Comparison of ENCODE assay signal across 9 cellular contexts in genomic region chr5:44332360-44332971, GRCh38. TPM values are rescaled to one million over a fixed set of nuclear protein-coding genes. Genes with fewer than 3 reads are reported as not detected.
DNase-seq lines count a peak whose midpoint lies in the region; ATAC-seq and TF ChIP-seq lines count a peak whose summit lies in the region.
"Had no signal": no experiment of that assay in that cellular context is flagged by ENCODE, and none has a peak within 500 bp of the region (broad histone marks: within the 10 kb centered on the region; RNA-seq: fewer than 3 reads in every experiment).

No MANE protein-coding gene starts in this region.

- H2AK5ac ChIP-seq in mesenchymal stem cell (ENCODE audit: low read length, severe bottlenecking), result no peak overlapping the region

- no peak overlapping the region for H3K4me2 ChIP-seq in mesenchymal stem cell (ENCODE audit: low read length, poor library complexity, severe bottlenecking)

- H3K79me1 ChIP-seq in mesenchymal stem cell (replicated peaks; ENCODE audit: low read length, poor library complexity, severe bottlenecking), result no peaks in the 10 kb centered on the region

- H3K4me3 ChIP-seq in mesenchymal stem cell (ENCODE audit: insufficient read depth in 1 of 2, low read depth in 1 of 2, low read length in 2 of 2), result no peak overlapping the region

- H3K27ac Mint-ChIP-seq in chondrocyte (ENCODE audit: unreplicated experiment), result no peak overlapping the region
- H3K27ac Mint-ChIP-seq: activated naive CD4-positive, alpha-beta T cell treated with anti-CD3 and anti-CD28 coated beads, Interleukin-2, amount 50 U/mL, for 24 hours had no signal

- no peak overlapping the region for H2BK15ac ChIP-seq in mesenchymal stem cell (ENCODE audit: low read depth, poor library complexity, severe bottlenecking)

- H3K14ac ChIP-seq in mesenchymal stem cell (ENCODE audit: low read length in 2 of 2), result no peak overlapping the region

- H3K9me3 ChIP-seq in mesenchymal stem cell (ENCODE audit: control insufficient read depth, low read length), result no peaks in the 10 kb centered on the region

- ATAC-seq in HG03095 (IDR thresholded peaks at IDR 0.05; ENCODE audit: unreplicated experiment), result peak; percentile 77
- no peak for ATAC-seq in GM19397 (IDR thresholded peaks at IDR 0.05; ENCODE audit: unreplicated experiment)

- peak; percentile 84 for TF ChIP-seq CTCF in chondrocyte (IDR thresholded peaks at IDR 0.05)

- no peaks in the 10 kb centered on the region for H3K4me1 ChIP-seq in mesenchymal stem cell (ENCODE audit: control insufficient read depth, insufficient read depth, low read depth, low read length)

- H2BK5ac ChIP-seq in mesenchymal stem cell (ENCODE audit: low read depth, low read length, poor library complexity, severe bottlenecking), result no peak overlapping the region

- H3K27me3 Mint-ChIP-seq in chondrocyte (ENCODE audit: low read depth), result peaks cover 27% of the 10 kb centered on the region
- H3K27me3 Mint-ChIP-seq: activated naive CD4-positive, alpha-beta T cell treated with anti-CD3 and anti-CD28 coated beads, Interleukin-2, amount 50 U/mL, for 24 hours had no signal

- no peak overlapping the region for H2BK12ac ChIP-seq in mesenchymal stem cell (ENCODE audit: low read length in 2 of 2)

- no peak overlapping the region for H4K91ac ChIP-seq in mesenchymal stem cell (ENCODE audit: low read length)

- peak; percentile 65 for DNase-seq in DMS 273 (lab: John Stamatoyannopoulos, UW; ENCODE audit: unreplicated experiment)
- no peak for DNase-seq in DMS 273 treated with DMSO at 0.1 percent for 48 hours (lab: John Stamatoyannopoulos, UW)
- peak; percentile 12 for DNase-seq in NCI-H510A (lab: John Stamatoyannopoulos, UW)
- no peak for DNase-seq in chondrocyte (ENCODE audit: low spot score)
- DNase-seq in mesenchymal stem cell, result peak; percentile 50
- no peak for DNase-seq in anterior cingulate cortex (lab: John Stamatoyannopoulos, UW)

- no peaks in the 10 kb centered on the region for H3K4me1 Mint-ChIP-seq in chondrocyte (ENCODE audit: low read depth)
- H3K4me1 Mint-ChIP-seq: activated naive CD4-positive, alpha-beta T cell treated with anti-CD3 and anti-CD28 coated beads, Interleukin-2, amount 50 U/mL, for 24 hours had no signal

- no peaks in the 10 kb centered on the region for H3K27me3 ChIP-seq in mesenchymal stem cell (ENCODE audit: control insufficient read depth in 1 of 2, insufficient read depth in 1 of 2, low read length in 2 of 2)

- no peaks in the 10 kb centered on the region for H3K9me3 Mint-ChIP-seq in chondrocyte (ENCODE audit: low read depth)
- H3K9me3 Mint-ChIP-seq: activated naive CD4-positive, alpha-beta T cell treated with anti-CD3 and anti-CD28 coated beads, Interleukin-2, amount 50 U/mL, for 24 hours had no signal

- 56% methylated on average over 1 of the region's 3 CpGs for WGBS in mesenchymal stem cell

- H3K23ac ChIP-seq in mesenchymal stem cell (ENCODE audit: low read length in 2 of 2), result no peak overlapping the region

- H3K27ac ChIP-seq in mesenchymal stem cell (ENCODE audit: low read length, poor library complexity, severe bottlenecking), result no peak overlapping the region

- no peak overlapping the region for H4K8ac ChIP-seq in mesenchymal stem cell (ENCODE audit: low read length)

- H3K36me3 Mint-ChIP-seq in chondrocyte (ENCODE audit: low read depth), result no peaks in the 10 kb centered on the region
- H3K36me3 Mint-ChIP-seq: activated naive CD4-positive, alpha-beta T cell treated with anti-CD3 and anti-CD28 coated beads, Interleukin-2, amount 50 U/mL, for 24 hours had no signal

- H2BK120ac ChIP-seq in mesenchymal stem cell (ENCODE audit: low read depth, low read length), result no peak overlapping the region

- no peak overlapping the region for H3K4ac ChIP-seq in mesenchymal stem cell (ENCODE audit: low read depth in 1 of 2, low read length in 2 of 2)

- no peak overlapping the region for H3K18ac ChIP-seq in mesenchymal stem cell (ENCODE audit: low read depth in 1 of 2, low read length in 2 of 2)

- no peaks in the 10 kb centered on the region for H3K36me3 ChIP-seq in mesenchymal stem cell (ENCODE audit: control insufficient read depth in 1 of 2, insufficient read depth in 2 of 2, low read depth in 1 of 2, low read length in 2 of 2)

- H2AFZ ChIP-seq in mesenchymal stem cell (ENCODE audit: low read depth, low read length), result no peak overlapping the region

- H3K9ac ChIP-seq in mesenchymal stem cell (ENCODE audit: low read length), result peak overlapping the region; percentile 30

- no peak overlapping the region for H3K4me3 Mint-ChIP-seq in chondrocyte (ENCODE audit: unreplicated experiment)
- H3K4me3 Mint-ChIP-seq: activated naive CD4-positive, alpha-beta T cell treated with anti-CD3 and anti-CD28 coated beads, Interleukin-2, amount 50 U/mL, for 24 hours had no signal

RNA-seq across cellular contexts. Expression of gene FGF10, which starts 56.8 kb away (rescaled TPM):
- not detected in 3 replicates for total RNA-seq in chondrocyte
- not detected for polyA plus RNA-seq in mesenchymal stem cell (2013, experiment 1 of 2)
- polyA plus RNA-seq in mesenchymal stem cell (2013, experiment 2 of 2), result not detected

Comparison
In these comparisons a context has a peak if more than half of its experiments do, and no peak if none do; other contexts are left out.
1. DNase-seq: peak in DMS 273 (single experiment), NCI-H510A (single experiment) and mesenchymal stem cell (single experiment); none in DMS 273 treated with DMSO at 0.1 percent for 48 hours (single experiment), chondrocyte (single experiment) and anterior cingulate cortex (0 of 58).